In the genomic region with DNA sequence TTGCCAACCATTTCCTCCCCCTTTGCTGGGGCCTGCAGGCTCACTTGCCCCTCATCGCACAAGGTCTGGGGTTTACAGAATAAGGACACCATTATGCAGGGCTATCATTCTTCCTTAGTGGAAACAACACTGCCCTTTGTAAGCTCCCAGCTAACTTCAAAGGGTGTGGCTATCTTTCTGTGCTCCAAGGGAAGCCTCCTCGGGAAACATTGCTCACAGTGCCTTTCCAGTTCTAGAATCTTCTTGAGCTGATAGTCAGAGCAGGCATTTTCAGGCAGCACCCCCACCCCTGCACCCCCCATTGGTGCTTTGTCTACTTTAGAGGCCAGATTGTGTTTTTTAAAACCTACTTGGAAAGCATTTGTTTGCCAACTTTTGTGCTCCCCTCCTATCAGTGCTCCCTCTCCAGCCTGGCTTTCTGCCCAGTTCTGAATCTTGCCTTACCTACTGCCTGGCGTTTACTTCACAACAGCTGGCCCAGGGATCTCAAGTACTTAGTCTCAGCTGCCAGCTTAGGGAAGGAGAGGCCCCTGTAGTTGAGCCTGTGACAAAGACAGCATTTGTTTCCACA, we compare ENCODE assay signal across 10 cellular contexts. TPM values are rescaled to one million over a fixed set of nuclear protein-coding genes. Genes with fewer than 3 reads are reported as not detected.
DNase-seq lines count a peak whose midpoint lies in the region; ATAC-seq and TF ChIP-seq lines count a peak whose summit lies in the region.
"Had no signal": no experiment of that assay in that cellular context is flagged by ENCODE, and none has a peak within 500 bp of the region (broad histone marks: within the 10 kb centered on the region; RNA-seq: fewer than 3 reads in every experiment).

No MANE protein-coding gene starts in this region.

- H3K27ac ChIP-seq in WERI-Rb-1 = peak overlapping the region; percentile 48
- no peak overlapping the region for H3K27ac ChIP-seq in lung (ENCODE audit: low read depth in 1 of 2, low read length in 1 of 2)

- ATAC-seq in lung (ENCODE audit: insufficient read depth, low FRiP score) = peak; percentile 9
- ATAC-seq in GM19397 (IDR thresholded peaks at IDR 0.05; ENCODE audit: unreplicated experiment) = no peak
- no peak for ATAC-seq in GM19035 (IDR thresholded peaks at IDR 0.05; ENCODE audit: unreplicated experiment)
- ATAC-seq: naive thymus-derived CD4-positive, alpha-beta T cell had no signal

- peak; percentile 76 for DNase-seq in DMS53 (lab: John Stamatoyannopoulos, UW)
- DNase-seq in NCI-H2029 (lab: John Stamatoyannopoulos, UW) = peak; percentile 24
- peak; percentile 62 for DNase-seq in WERI-Rb-1
- DNase-seq in lung (ENCODE audit: low spot score) = peak; percentile 61
- no peak for DNase-seq in GM10248 (ENCODE audit: extremely low spot score)
- no peak for DNase-seq in stimulated activated CD4-positive, alpha-beta T cell treated with anti-CD3 and anti-CD28 coated beads, Interleukin-1b, Interleukin-23, amount 100 ng/mL, for 48 hours
- DNase-seq: activated B cell treated with CpG ODN at 0.5 μM for 24 hours; naive thymus-derived CD4-positive, alpha-beta T cell had no signal

- H3K4me3 ChIP-seq in WERI-Rb-1 (ENCODE audit: low read depth, low read length) (no peak overlapping the region), lung (no peak overlapping the region)

- CTCF ChIA-PET in GM10248 (lab: Yijun Ruan, JAX) = interaction anchor here (0.9 kb wide), 1 partner anchor 10 kb away, joined by 3 read pairs; no protein-coding TSS in a partner anchor

- peaks cover 4% of the 10 kb centered on the region for H3K27me3 ChIP-seq in WERI-Rb-1 (ENCODE audit: insufficient read depth, low read depth, severe bottlenecking)
- H3K27me3 ChIP-seq in lung (ENCODE audit: control insufficient read depth, insufficient read depth) = no peaks in the 10 kb centered on the region

- H3K9me3 ChIP-seq in WERI-Rb-1 (ENCODE audit: severe bottlenecking) (peaks cover 4% of the 10 kb centered on the region), lung (ENCODE audit: control insufficient read depth in 2 of 2, insufficient read depth in 1 of 2, low read length in 1 of 2) (peaks cover 0 to 2% of the 10 kb centered on the region in 2 donors)

- no peaks in the 10 kb centered on the region for H3K36me3 ChIP-seq in WERI-Rb-1
- H3K36me3 ChIP-seq in lung (ENCODE audit: control insufficient read depth in 2 of 2, insufficient read depth in 2 of 2, low read length in 2 of 2) = no peaks in the 10 kb centered on the region

- POLR2A ChIA-PET in GM10248 (lab: Yijun Ruan, JAX) = no interaction called here

- WGBS in lung, 2 donors = 56 to 67% methylated on average over 3 of the region's 3 CpGs

- no peak for TF ChIP-seq CTCF in WERI-Rb-1 (IDR thresholded peaks at IDR 0.05; ENCODE audit: low read depth, low read length)
- TF ChIP-seq CTCF in lung (IDR thresholded peaks at IDR 0.05; ENCODE audit: control extremely low read depth, extremely low read depth) = no peak
- TF ChIP-seq CTCF in GM10248 (IDR thresholded peaks at IDR 0.05; ENCODE audit: control extremely low read depth, extremely low read depth, low read depth, missing control alignments) = no peak

- H3K4me1 ChIP-seq in lung (ENCODE audit: control insufficient read depth in 2 of 2, insufficient read depth in 2 of 2, low read length in 2 of 2) = peaks cover 3% of the 10 kb centered on the region in 2 donors

RNA-seq across cellular contexts. Expression of gene PLAC1, which starts 53.5 kb away (rescaled TPM):
- total RNA-seq in lung = under 1 TPM in 1 of 2 donors, not detected in 1; 0.31 TPM
- under 1 TPM; 0.47 to 0.63 TPM for polyA plus RNA-seq in lung
- total RNA-seq: activated B cell treated with CpG ODN at 0.5 μM for 24 hours; naive thymus-derived CD4-positive, alpha-beta T cell had no signal
- polyA plus RNA-seq: naive thymus-derived CD4-positive, alpha-beta T cell had no signal

Comparison
In these comparisons a context has a peak if more than half of its experiments do, and no peak if none do; other contexts are left out.
1. DNase-seq: peak in DMS53 (single experiment), NCI-H2029 (single experiment), WERI-Rb-1 (single experiment) and lung (single experiment); none in GM10248 (single experiment) and stimulated activated CD4-positive, alpha-beta T cell treated with anti-CD3 and anti-CD28 coated beads, Interleukin-1b, Interleukin-23, amount 100 ng/mL, for 48 hours (single experiment).